8 cellular contexts compared by ENCODE assay signal in genomic region chr9:33225319-33226152, GRCh38. TPM values are rescaled to one million over a fixed set of nuclear protein-coding genes. Genes with fewer than 3 reads are reported as not detected.
A peak's percentile ranks its signal among the peaks of the same experiment; 100 is the strongest.
DNase-seq lines count a peak whose midpoint lies in the region; ATAC-seq and TF ChIP-seq lines count a peak whose summit lies in the region.

No MANE protein-coding gene starts in this region.

- H3K4me2 ChIP-seq in BLaER1: peak overlapping the region; percentile 13; the same call in 1 of the 2 replicates
- H3K4me2 ChIP-seq in GM23338: no peak overlapping the region

- no peaks in the 10 kb centered on the region for H3K27me3 ChIP-seq in BLaER1
- no peaks in the 10 kb centered on the region for H3K27me3 ChIP-seq in GM23338 (ENCODE audit: insufficient read depth)

- peak; percentile 74 to 82 for TF ChIP-seq CTCF in GM23338 (conservative IDR thresholded peaks at IDR 0.05; ENCODE audit: low read depth in 2 of 2)

- H4K20me1 ChIP-seq in BLaER1 (no peaks in the 10 kb centered on the region), GM23338 (replicated peaks; ENCODE audit: insufficient read depth) (no peaks in the 10 kb centered on the region)

- H3K4me1 Mint-ChIP-seq in GM23338: peaks cover 13% of the 10 kb centered on the region
- peaks cover 33% of the 10 kb centered on the region for H3K4me1 Mint-ChIP-seq in activated CD8-positive, alpha-beta T cell treated with anti-CD3 and anti-CD28 coated beads, Interleukin-2, amount 10 ng/mL, durations not matched to agents 7 days and 5 days (ENCODE audit: low read depth)
- H3K4me1 Mint-ChIP-seq in effector memory CD8-positive, alpha-beta T cell (ENCODE audit: low read depth in 2 of 2): peaks cover 13 to 17% of the 10 kb centered on the region in 2 donors
- H3K4me1 Mint-ChIP-seq in naive B cell: peaks cover 33 to 50% (median 36%) of the 10 kb centered on the region in 3 donors
- peaks cover 20% of the 10 kb centered on the region for H3K4me1 Mint-ChIP-seq in stimulated activated effector memory CD8-positive, alpha-beta T cell treated with anti-CD3 and anti-CD28 coated beads, Interleukin-12 subunit alpha, Interleukin-12 subunit beta, amount 100 ng/mL, for 72 hours

- H3F3A ChIP-seq in GM23338 (replicated peaks; ENCODE audit: low read depth): no peaks in the 10 kb centered on the region

- H3K9me3 Mint-ChIP-seq in GM23338 (no peaks in the 10 kb centered on the region), naive B cell (no peaks in the 10 kb centered on the region)
- no peaks in the 10 kb centered on the region for H3K9me3 Mint-ChIP-seq in activated CD8-positive, alpha-beta T cell treated with anti-CD3 and anti-CD28 coated beads, Interleukin-2, amount 10 ng/mL, durations not matched to agents 7 days and 5 days (ENCODE audit: insufficient read depth)
- no peaks in the 10 kb centered on the region for H3K9me3 Mint-ChIP-seq in effector memory CD8-positive, alpha-beta T cell
- H3K9me3 Mint-ChIP-seq in stimulated activated effector memory CD8-positive, alpha-beta T cell treated with anti-CD3 and anti-CD28 coated beads, Interleukin-12 subunit alpha, Interleukin-12 subunit beta, amount 100 ng/mL, for 72 hours: no peaks in the 10 kb centered on the region

- no peaks in the 10 kb centered on the region for H3K79me2 ChIP-seq in GM23338 (replicated peaks; ENCODE audit: insufficient read depth)

- DNase-seq in GM23338 (ENCODE audit: low spot score) (peak; percentile 70), NCI-H774 (lab: John Stamatoyannopoulos, UW) (peak; percentile 46), naive B cell (peak; percentile 63)
- peak; percentile 84 for DNase-seq in activated CD8-positive, alpha-beta T cell treated with anti-CD3 and anti-CD28 coated beads, Interleukin-2, amount 10 ng/mL, durations not matched to agents 7 days and 5 days
- peak; percentile 67 to 79 (median 73) for DNase-seq in effector memory CD8-positive, alpha-beta T cell
- peak; percentile 58 to 84 for DNase-seq in stimulated activated effector memory CD8-positive, alpha-beta T cell treated with anti-CD3 and anti-CD28 coated beads, Interleukin-12 subunit alpha, Interleukin-12 subunit beta, amount 100 ng/mL, for 72 hours (ENCODE audit: low spot score in 2 of 2)

- POLR2A ChIA-PET in activated CD8-positive, alpha-beta T cell treated with anti-CD3 and anti-CD28 coated beads, Interleukin-2, amount 10 ng/mL, durations not matched to agents 7 days and 5 days (lab: Charles Lee): interaction anchor here (1.1 to 1.6 kb wide), 4 partner anchors 39 to 201 kb away, joined by 3 to 5 read pairs (median 3); partner anchors contain the start of genes BAG1, CHMP5, DNAJA1 and SMU1

- H3K36me3 ChIP-seq in BLaER1: no peaks in the 10 kb centered on the region
- H3K36me3 ChIP-seq in GM23338 (ENCODE audit: insufficient read depth): no peaks in the 10 kb centered on the region

- CTCF ChIA-PET in activated CD8-positive, alpha-beta T cell treated with anti-CD3 and anti-CD28 coated beads, Interleukin-2, amount 10 ng/mL, durations not matched to agents 7 days and 5 days (lab: Charles Lee): interaction anchor here (0.6 to 2.8 kb wide), 44 partner anchors 9 to 846 kb away, joined by 3 to 39 read pairs (median 4); partner anchors contain the start of genes B4GALT1, DNAJA1, SMU1 and SPINK4

- H3K27ac Mint-ChIP-seq in GM23338 (0 out of 2 replicates have a peak overlapping the region, but pooled peaks have one; percentile 36), naive B cell (peak overlapping the region in 4 of 6 donors; percentile 44 to 70 (median 64))
- H3K27ac Mint-ChIP-seq in activated CD8-positive, alpha-beta T cell treated with anti-CD3 and anti-CD28 coated beads, Interleukin-2, amount 10 ng/mL, durations not matched to agents 7 days and 5 days: peak overlapping the region; percentile 12
- no peak overlapping the region for H3K27ac Mint-ChIP-seq in effector memory CD8-positive, alpha-beta T cell
- H3K27ac Mint-ChIP-seq in stimulated activated effector memory CD8-positive, alpha-beta T cell treated with anti-CD3 and anti-CD28 coated beads, Interleukin-12 subunit alpha, Interleukin-12 subunit beta, amount 100 ng/mL, for 72 hours: peak overlapping the region; percentile 75

- ATAC-seq in GM23338 (no peak), naive B cell (ENCODE audit: low read depth in 2 of 2) (peak; percentile 21 to 35), HG02610 (IDR thresholded peaks at IDR 0.05; ENCODE audit: unreplicated experiment) (no peak)
- peak; percentile 55 for ATAC-seq in activated CD8-positive, alpha-beta T cell treated with anti-CD3 and anti-CD28 coated beads, Interleukin-2, amount 10 ng/mL, durations not matched to agents 7 days and 5 days
- peak; percentile 70 for ATAC-seq in effector memory CD8-positive, alpha-beta T cell (replicated peaks)
- ATAC-seq in stimulated activated effector memory CD8-positive, alpha-beta T cell treated with anti-CD3 and anti-CD28 coated beads, Interleukin-12 subunit alpha, Interleukin-12 subunit beta, amount 100 ng/mL, for 72 hours: peak; percentile 65

- no peaks in the 10 kb centered on the region for H3K9me2 ChIP-seq in GM23338 (ENCODE audit: insufficient read depth)

- H3K9ac ChIP-seq in BLaER1: no peak overlapping the region

- no peak overlapping the region for H3K4me3 Mint-ChIP-seq in GM23338
- no peak overlapping the region for H3K4me3 Mint-ChIP-seq in activated CD8-positive, alpha-beta T cell treated with anti-CD3 and anti-CD28 coated beads, Interleukin-2, amount 10 ng/mL, durations not matched to agents 7 days and 5 days
- H3K4me3 Mint-ChIP-seq in effector memory CD8-positive, alpha-beta T cell: no peak overlapping the region
- peak overlapping the region in 1 of 8 donors; percentile 26 for H3K4me3 Mint-ChIP-seq in naive B cell
- no peak overlapping the region for H3K4me3 Mint-ChIP-seq in stimulated activated effector memory CD8-positive, alpha-beta T cell treated with anti-CD3 and anti-CD28 coated beads, Interleukin-12 subunit alpha, Interleukin-12 subunit beta, amount 100 ng/mL, for 72 hours

- no peaks in the 10 kb centered on the region for H3K36me3 Mint-ChIP-seq in GM23338 (ENCODE audit: low read depth)
- no peaks in the 10 kb centered on the region for H3K36me3 Mint-ChIP-seq in activated CD8-positive, alpha-beta T cell treated with anti-CD3 and anti-CD28 coated beads, Interleukin-2, amount 10 ng/mL, durations not matched to agents 7 days and 5 days (ENCODE audit: low read depth)
- H3K36me3 Mint-ChIP-seq in effector memory CD8-positive, alpha-beta T cell (ENCODE audit: insufficient read depth): no peaks in the 10 kb centered on the region
- no peaks in the 10 kb centered on the region for H3K36me3 Mint-ChIP-seq in naive B cell
- no peaks in the 10 kb centered on the region for H3K36me3 Mint-ChIP-seq in stimulated activated effector memory CD8-positive, alpha-beta T cell treated with anti-CD3 and anti-CD28 coated beads, Interleukin-12 subunit alpha, Interleukin-12 subunit beta, amount 100 ng/mL, for 72 hours

- no peaks in the 10 kb centered on the region for H3K9me3 ChIP-seq in BLaER1

- H3K27me3 Mint-ChIP-seq in GM23338 (ENCODE audit: insufficient read depth, low read depth, poor library complexity) (peaks cover 3% of the 10 kb centered on the region), naive B cell (no peaks in the 10 kb centered on the region)
- peaks cover 3% of the 10 kb centered on the region for H3K27me3 Mint-ChIP-seq in activated CD8-positive, alpha-beta T cell treated with anti-CD3 and anti-CD28 coated beads, Interleukin-2, amount 10 ng/mL, durations not matched to agents 7 days and 5 days (ENCODE audit: low read depth)
- H3K27me3 Mint-ChIP-seq in effector memory CD8-positive, alpha-beta T cell: peaks cover 10 to 11% of the 10 kb centered on the region in 2 donors

- no peak overlapping the region for H2AFZ ChIP-seq in GM23338

- H3K4me1 ChIP-seq in BLaER1 (peaks cover 61% of the 10 kb centered on the region), GM23338 (ENCODE audit: insufficient read depth) (no peaks in the 10 kb centered on the region)

- H3K27ac ChIP-seq in BLaER1: no peak overlapping the region
- no peak overlapping the region for H3K27ac ChIP-seq in GM23338 (ENCODE audit: low read depth)

- H3K4me3 ChIP-seq in BLaER1 (no peak overlapping the region), GM23338 (no peak overlapping the region)

TF ChIP-seq in GM23338, 12 proteins besides CTCF, POLR2A, EP300 and RAD21 (continues in another document):
- no peak for TF ChIP-seq ZNF114 (CRISPR knock-in tag; IDR thresholded peaks at IDR 0.05)

RNA-seq across cellular contexts. Expression of gene SPINK4, which starts 14.4 kb away (rescaled TPM):
- not detected in 2 replicates for total RNA-seq in GM23338 (2014; rRNA removed; shearing (Covaris generic))
- polyA plus RNA-seq in GM23338 (2016; fragmentation: Nextera tagmentation; extraction: Ambion mirVana) (not detected in 2 replicates), naive B cell (ENCODE audit: low read depth in 6 of 6) (not detected)
- total RNA-seq in activated CD8-positive, alpha-beta T cell treated with anti-CD3 and anti-CD28 coated beads, Interleukin-2, amount 10 ng/mL, durations not matched to agents 7 days and 5 days: not detected

RNA-seq across cellular contexts. Expression of gene BAG1, which starts 39.0 kb away (rescaled TPM):
- total RNA-seq in GM23338 (2014; rRNA removed; shearing (Covaris generic)): 44.0 and 55.4 TPM in 2 replicates
- polyA plus RNA-seq in GM23338 (2016; fragmentation: Nextera tagmentation; extraction: Ambion mirVana) (39.2 and 44.7 TPM in 2 replicates), naive B cell (ENCODE audit: low read depth in 6 of 6) (10 to 100 TPM; 45.7 to 85.6 (median 73.2) TPM)
- 10 to 100 TPM; 95.5 to 96.3 TPM for total RNA-seq in activated CD8-positive, alpha-beta T cell treated with anti-CD3 and anti-CD28 coated beads, Interleukin-2, amount 10 ng/mL, durations not matched to agents 7 days and 5 days

RNA-seq across cellular contexts. Expression of gene CHMP5, which starts 39.3 kb away (rescaled TPM):
- total RNA-seq in GM23338 (2014; rRNA removed; shearing (Covaris generic)): 30.9 and 33.4 TPM in 2 replicates
- polyA plus RNA-seq in GM23338 (2016; fragmentation: Nextera tagmentation; extraction: Ambion mirVana) (68.5 and 77.8 TPM in 2 replicates), naive B cell (ENCODE audit: low read depth in 6 of 6) (10 to 100 TPM; 41.6 to 76.4 (median 54.2) TPM)
- 10 to 100 TPM; 83.0 to 85.5 TPM for total RNA-seq in activated CD8-positive, alpha-beta T cell treated with anti-CD3 and anti-CD28 coated beads, Interleukin-2, amount 10 ng/mL, durations not matched to agents 7 days and 5 days

RNA-seq across cellular contexts. Expression of gene B4GALT1, which starts 58.4 kb away (rescaled TPM):
- 14.7 and 15.8 TPM in 2 replicates for total RNA-seq in GM23338 (2014; rRNA removed; shearing (Covaris generic))
- polyA plus RNA-seq in GM23338 (2016; fragmentation: Nextera tagmentation; extraction: Ambion mirVana): 6.3 and 7.0 TPM in 2 replicates
- total RNA-seq in activated CD8-positive, alpha-beta T cell treated with anti-CD3 and anti-CD28 coated beads, Interleukin-2, amount 10 ng/mL, durations not matched to agents 7 days and 5 days: 10 to 100 TPM; 27.8 to 28.5 TPM
- polyA plus RNA-seq in naive B cell (ENCODE audit: low read depth in 6 of 6): 100 to 1,000 TPM in 1 of 6 donors, 10 to 100 TPM in 5; 30.4 to 112 (median 72.8) TPM

Comparison
In these comparisons a context has a peak if more than half of its experiments do, and no peak if none do; other contexts are left out.
1. ATAC-seq: peak in activated CD8-positive, alpha-beta T cell treated with anti-CD3 and anti-CD28 coated beads, Interleukin-2, amount 10 ng/mL, durations not matched to agents 7 days and 5 days (single experiment), effector memory CD8-positive, alpha-beta T cell (single experiment), naive B cell (2 of 2) and stimulated activated effector memory CD8-positive, alpha-beta T cell treated with anti-CD3 and anti-CD28 coated beads, Interleukin-12 subunit alpha, Interleukin-12 subunit beta, amount 100 ng/mL, for 72 hours (single experiment); none in GM23338 (single experiment) and HG02610 (single experiment).
2. H3K27ac Mint-ChIP-seq: peak in GM23338 (single experiment), activated CD8-positive, alpha-beta T cell treated with anti-CD3 and anti-CD28 coated beads, Interleukin-2, amount 10 ng/mL, durations not matched to agents 7 days and 5 days (single experiment), naive B cell (4 of 6) and stimulated activated effector memory CD8-positive, alpha-beta T cell treated with anti-CD3 and anti-CD28 coated beads, Interleukin-12 subunit alpha, Interleukin-12 subunit beta, amount 100 ng/mL, for 72 hours (single experiment); none in effector memory CD8-positive, alpha-beta T cell (0 of 2).
3. Peak in every context shown above with its lines, with median percentiles within 50 percentile points of each other: DNase-seq.